In genomic region chrX:110858565-110858964, GRCh38 we compare ENCODE assay signal across 27 cellular contexts.
"Had no signal": no experiment of that assay in that cellular context is flagged by ENCODE, and none has a peak within 500 bp of the region (broad histone marks: within the 10 kb centered on the region; RNA-seq: fewer than 3 reads in every experiment).

No MANE protein-coding gene starts in this region.

- H3K4me3 Mint-ChIP-seq: naive thymus-derived CD8-positive, alpha-beta T cell; nephron; neural crest cell; stimulated activated memory B cell treated with anti-CD40 and anti-IgM and Interleukin-4, amounts not matched to agents 10 μg/mL and 1 μg/mL and 100 μg/mL, for 72 hours; stimulated activated naive CD8-positive, alpha-beta T cell treated with anti-CD3 and anti-CD28 coated beads, Interleukin-15, amount 100 ng/mL, for 72 hours; type B pancreatic cell had no signal

- H3K36me3 Mint-ChIP-seq: naive thymus-derived CD8-positive, alpha-beta T cell; stimulated activated memory B cell treated with anti-CD40 and anti-IgM and Interleukin-4, amounts not matched to agents 10 μg/mL and 1 μg/mL and 100 μg/mL, for 72 hours; type B pancreatic cell had no signal

- H3K4me1 ChIP-seq: left lung, lower lobe of right lung, sigmoid colon, tibial nerve, uterus had no signal

- H3K9me3 ChIP-seq: left lung, lower lobe of right lung, sigmoid colon, tibial nerve, uterus had no signal

- FAIRE-seq: keratinocyte had no signal

- ATAC-seq: left colon; left lung; lower lobe of right lung; naive thymus-derived CD8-positive, alpha-beta T cell; right cardiac atrium; stimulated activated memory B cell treated with anti-CD40 and anti-IgM and Interleukin-4, amounts not matched to agents 10 μg/mL and 1 μg/mL and 100 μg/mL, for 72 hours; stimulated activated naive CD8-positive, alpha-beta T cell treated with anti-CD3 and anti-CD28 coated beads, Interleukin-15, amount 100 ng/mL, for 72 hours had no signal

- H3K4me1 Mint-ChIP-seq: naive thymus-derived CD8-positive, alpha-beta T cell; neural crest cell; stimulated activated memory B cell treated with anti-CD40 and anti-IgM and Interleukin-4, amounts not matched to agents 10 μg/mL and 1 μg/mL and 100 μg/mL, for 72 hours; stimulated activated naive CD8-positive, alpha-beta T cell treated with anti-CD3 and anti-CD28 coated beads, Interleukin-15, amount 100 ng/mL, for 72 hours had no signal

- DNase-seq: hypothalamus; left colon; left lung; lower lobe of right lung; mammary epithelial cell; mesenchymal stem cell; naive thymus-derived CD8-positive, alpha-beta T cell; nucleus accumbens; retina; right cardiac atrium; sigmoid colon; stimulated activated CD4-positive, alpha-beta T cell treated with anti-CD3 and anti-CD28 coated beads, Interleukin-1b, Interleukin-23, amount 100 ng/mL, for 48 hours; stimulated activated CD4-positive, alpha-beta T cell treated with anti-CD3 and anti-CD28 coated beads, Interleukin-2, amount 100 ng/mL, for 48 hours; stimulated activated CD4-positive, alpha-beta T cell treated with anti-CD3 and anti-CD28 coated beads, Interleukin-4, amount 100 ng/mL, for 4 hours; stimulated activated CD8-positive, alpha-beta memory T cell treated with anti-CD3 and anti-CD28 coated beads, Interleukin-4, amount 100 ng/mL, for 48 hours; stimulated activated naive CD4-positive, alpha-beta T cell treated with Interleukin-2 at 50 U/mL for 16 hours; stimulated activated naive CD8-positive, alpha-beta T cell treated with anti-CD3 and anti-CD28 coated beads, Interleukin-15, amount 100 ng/mL, for 72 hours; substantia nigra; uterus had no signal

- H3K36me3 ChIP-seq: left lung, lower lobe of right lung, sigmoid colon, tibial nerve, uterus had no signal

- H3K9me3 Mint-ChIP-seq: naive thymus-derived CD8-positive, alpha-beta T cell; stimulated activated memory B cell treated with anti-CD40 and anti-IgM and Interleukin-4, amounts not matched to agents 10 μg/mL and 1 μg/mL and 100 μg/mL, for 72 hours; stimulated activated naive CD8-positive, alpha-beta T cell treated with anti-CD3 and anti-CD28 coated beads, Interleukin-15, amount 100 ng/mL, for 72 hours; type B pancreatic cell had no signal

- H3K27ac ChIP-seq: left lung, lower lobe of right lung, sigmoid colon, tibial nerve, uterus had no signal

- H3K27me3 ChIP-seq: sigmoid colon had no signal

- H3K4me3 ChIP-seq: left lung, lower lobe of right lung, sigmoid colon, smooth muscle cell, tibial nerve, uterus had no signal

- H3K27ac Mint-ChIP-seq: naive thymus-derived CD8-positive, alpha-beta T cell; nephron; progenitor cell of endocrine pancreas; stimulated activated memory B cell treated with anti-CD40 and anti-IgM and Interleukin-4, amounts not matched to agents 10 μg/mL and 1 μg/mL and 100 μg/mL, for 72 hours; stimulated activated naive CD8-positive, alpha-beta T cell treated with anti-CD3 and anti-CD28 coated beads, Interleukin-15, amount 100 ng/mL, for 72 hours; type B pancreatic cell had no signal
